1 cellular context compared by ENCODE assay signal in genomic region chr10:124007102-124007772, GRCh38.
TF ChIP-seq lines count a peak whose summit lies in the region.

No MANE protein-coding gene starts in this region.

TF ChIP-seq in WTC11, 78 proteins besides CTCF, POLR2A, EP300 and RAD21 (continued from another document):
- TF ChIP-seq PRDM15 (CRISPR knock-in tag; IDR thresholded peaks at IDR 0.05), result no peak
